In genomic region chr17:59840908-59841666, GRCh38 we compare ENCODE assay signal across 1 cellular context.
TF ChIP-seq lines count a peak whose summit lies in the region.

No MANE protein-coding gene starts in this region.

TF ChIP-seq in K562, 482 proteins besides CTCF, POLR2A, EP300 and RAD21 (continued from another document and continues in another):
- TF ChIP-seq MGA (IDR thresholded peaks at IDR 0.05) = no peak
- no peak for TF ChIP-seq ZNF740 (CRISPR knock-in tag; IDR thresholded peaks at IDR 0.05)
- no peak for TF ChIP-seq ZNF740 (tag; IDR thresholded peaks at IDR 0.05)
- TF ChIP-seq SIN3B (IDR thresholded peaks at IDR 0.05; ENCODE audit: low read depth) = no peak
- no peak for TF ChIP-seq MAFG (tag; conservative IDR thresholded peaks at IDR 0.05)
- TF ChIP-seq TARDBP (IDR thresholded peaks at IDR 0.05) = no peak
- no peak for TF ChIP-seq NEUROD1 (IDR thresholded peaks at IDR 0.05; ENCODE audit: borderline replicate concordance, low read depth, low read length, partially characterized antibody)
- TF ChIP-seq HNRNPLL (IDR thresholded peaks at IDR 0.05; ENCODE audit: low read depth, low read length, poor library complexity, severe bottlenecking) = no peak
- TF ChIP-seq E4F1 (CRISPR knock-in tag; IDR thresholded peaks at IDR 0.05; ENCODE audit: borderline replicate concordance) = no peak
- peak; percentile 46 for TF ChIP-seq RBM22 (IDR thresholded peaks at IDR 0.05; ENCODE audit: low read depth, low read length, poor library complexity, severe bottlenecking)
- TF ChIP-seq ARID2 (IDR thresholded peaks at IDR 0.05) = peak; percentile 62
- no peak for TF ChIP-seq ZKSCAN1 (IDR thresholded peaks at IDR 0.05; ENCODE audit: low read depth, low read length)
- TF ChIP-seq ZNF699 (CRISPR knock-in tag; IDR thresholded peaks at IDR 0.05; ENCODE audit: insufficient replicate concordance) = no peak
- TF ChIP-seq HLTF (IDR thresholded peaks at IDR 0.05) = 0 out of 2 replicates have a peak, but pooled peaks have one; percentile 54
- no peak for TF ChIP-seq ZNF121 (CRISPR knock-in tag; conservative IDR thresholded peaks at IDR 0.05)
- TF ChIP-seq ZBTB26 (CRISPR knock-in tag; IDR thresholded peaks at IDR 0.05) = peak; percentile 76
- no peak for TF ChIP-seq ZNF75A (CRISPR knock-in tag; IDR thresholded peaks at IDR 0.05)
- peak; percentile 91 for TF ChIP-seq POLR2H (tag; IDR thresholded peaks at IDR 0.05; ENCODE audit: low read depth)
- TF ChIP-seq YBX1 (IDR thresholded peaks at IDR 0.05) = no peak
- TF ChIP-seq OTX1 (CRISPR knock-in tag; IDR thresholded peaks at IDR 0.05) = peak; percentile 90; the same call in 1 of the 2 replicates
- no peak for TF ChIP-seq CLOCK (CRISPR knock-in tag; IDR thresholded peaks at IDR 0.05; ENCODE audit: borderline replicate concordance)
- peak; percentile 63; the same call in 1 of the 2 replicates for TF ChIP-seq NBN (IDR thresholded peaks at IDR 0.05; ENCODE audit: low read depth)
- TF ChIP-seq HDAC1 (IDR thresholded peaks at IDR 0.05) = peak in 1 of 2 experiments; percentile 48; a peak in 2 of 4 replicates
- TF ChIP-seq SMAD4 (CRISPR knock-in tag; conservative IDR thresholded peaks at IDR 0.05) = peak; percentile 22; the same call in 1 of the 2 replicates
- no peak for TF ChIP-seq ZNF589 (CRISPR knock-in tag; IDR thresholded peaks at IDR 0.05; ENCODE audit: low read depth)
- no peak for TF ChIP-seq SRSF7 (optimal IDR thresholded peaks at IDR 0.05; ENCODE audit: low read depth, low read length)
- TF ChIP-seq MBD2 (IDR thresholded peaks at IDR 0.05; ENCODE audit: borderline replicate concordance, low read depth) = no peak
- no peak for TF ChIP-seq CEBPB (tag; IDR thresholded peaks at IDR 0.05)
- no peak for TF ChIP-seq SRSF9 (IDR thresholded peaks at IDR 0.05; ENCODE audit: borderline replicate concordance, low read depth, low read length)
- TF ChIP-seq PHF21A (IDR thresholded peaks at IDR 0.05; ENCODE audit: borderline replicate concordance, low read depth) = no peak
- no peak for TF ChIP-seq HOMEZ (CRISPR knock-in tag; IDR thresholded peaks at IDR 0.05)
- TF ChIP-seq SLC30A9 (CRISPR knock-in tag; IDR thresholded peaks at IDR 0.05) = no peak
- no peak for TF ChIP-seq IRF9 (tag; IDR thresholded peaks at IDR 0.05)
- no peak for TF ChIP-seq ZNF695 (CRISPR knock-in tag; IDR thresholded peaks at IDR 0.05)
- peak; percentile 54; the same call in 1 of the 2 replicates for TF ChIP-seq FOXJ2 (tag; IDR thresholded peaks at IDR 0.05)
- no peak for TF ChIP-seq ZNF512 (tag; IDR thresholded peaks at IDR 0.05)
- peak; percentile 87; the same call in 1 of the 2 replicates for TF ChIP-seq THRAP3 (IDR thresholded peaks at IDR 0.05; ENCODE audit: borderline replicate concordance)
- TF ChIP-seq ZNF707 (CRISPR knock-in tag; conservative IDR thresholded peaks at IDR 0.05) = no peak
- no peak for TF ChIP-seq TGIF2 (CRISPR knock-in tag; IDR thresholded peaks at IDR 0.05)
